In genomic region chr2:157747695-157748370, GRCh38 we compare ENCODE assay signal across 11 cellular contexts.
DNase-seq lines count a peak whose midpoint lies in the region; ATAC-seq and TF ChIP-seq lines count a peak whose summit lies in the region.
"Had no signal": no experiment of that assay in that cellular context is flagged by ENCODE, and none has a peak within 500 bp of the region (broad histone marks: within the 10 kb centered on the region; RNA-seq: fewer than 3 reads in every experiment).

No MANE protein-coding gene starts in this region.

- no peaks in the 10 kb centered on the region for H3K27me3 Mint-ChIP-seq in osteocyte (ENCODE audit: unreplicated experiment)

- peaks cover 8% of the 10 kb centered on the region for H3K9me3 Mint-ChIP-seq in osteocyte (ENCODE audit: unreplicated experiment)

- DNase-seq in GM12865 (ENCODE audit: low read depth) = peak; percentile 31
- DNase-seq in choroid plexus epithelial cell (ENCODE audit: low read depth) = peak; percentile 57
- no peak for DNase-seq in osteocyte (ENCODE audit: extremely low spot score, unreplicated experiment)
- DNase-seq in Kasumi-1 (lab: John Stamatoyannopoulos, UW) = no peak
- DNase-seq in inferior parietal cortex (ENCODE audit: extremely low spot score) = no peak
- DNase-seq in activated effector memory CD4-positive, alpha-beta T cell treated with anti-CD3 and anti-CD28 coated beads, Interleukin-2, amount 50 U/mL, for 16 hours = no peak
- DNase-seq in germinal center (ENCODE audit: low spot score) = no peak
- DNase-seq: activated CD4-positive, CD25-positive, alpha-beta regulatory T cell treated with anti-CD3 and anti-CD28 coated beads, Interleukin-2, amount 50 U/mL, for 72 hours; effector memory CD4-positive, alpha-beta T cell; NCI-H524 treated with DMSO at 0.1 percent for 48 hours had no signal

- peak; percentile 39 for ATAC-seq in HG02759 (IDR thresholded peaks at IDR 0.05; ENCODE audit: unreplicated experiment)

- peaks cover 60% of the 10 kb centered on the region for H3K4me1 Mint-ChIP-seq in osteocyte (ENCODE audit: unreplicated experiment)

- H3K27ac Mint-ChIP-seq in osteocyte (ENCODE audit: unreplicated experiment) = peak overlapping the region; percentile 47

- no peak overlapping the region for H3K4me3 Mint-ChIP-seq in osteocyte (ENCODE audit: unreplicated experiment)

- peaks cover 28% of the 10 kb centered on the region for H3K36me3 Mint-ChIP-seq in osteocyte (ENCODE audit: unreplicated experiment)

- TF ChIP-seq CTCF in GM12865 (IDR thresholded peaks at IDR 0.05; ENCODE audit: insufficient read depth, low read depth, low read length, missing control alignments) (no peak), choroid plexus epithelial cell (conservative IDR thresholded peaks at IDR 0.05; ENCODE audit: low read depth, low read length) (no peak), osteocyte (IDR thresholded peaks at IDR 0.05) (no peak)

- H3K4me3 ChIP-seq in GM12865 (ENCODE audit: low read depth, low read length) (no peak overlapping the region), choroid plexus epithelial cell (ENCODE audit: low read depth, low read length) (no peak overlapping the region)

Comparison
In these comparisons a context has a peak if more than half of its experiments do, and no peak if none do; other contexts are left out.
1. DNase-seq: peak in GM12865 (single experiment) and choroid plexus epithelial cell (single experiment); none in osteocyte (single experiment), Kasumi-1 (0 of 2), inferior parietal cortex (single experiment), activated effector memory CD4-positive, alpha-beta T cell treated with anti-CD3 and anti-CD28 coated beads, Interleukin-2, amount 50 U/mL, for 16 hours (single experiment) and germinal center (single experiment).